ENCODE assay signal across 19 cellular contexts in genomic region chr20:26218301-26218700, GRCh38.
DNase-seq lines count a peak whose midpoint lies in the region; ATAC-seq and TF ChIP-seq lines count a peak whose summit lies in the region.
"Had no signal": no experiment of that assay in that cellular context is flagged by ENCODE, and none has a peak within 500 bp of the region (broad histone marks: within the 10 kb centered on the region; RNA-seq: fewer than 3 reads in every experiment).

No MANE protein-coding gene starts in this region.

- no peak overlapping the region for H3K9ac ChIP-seq in IMR-90 (ENCODE audit: low read depth, low read length)
- H3K9ac ChIP-seq: BLaER1 had no signal

- no peak for TF ChIP-seq CTCF in IMR-90 (conservative IDR thresholded peaks at IDR 0.05; ENCODE audit: low read depth, low read length)
- TF ChIP-seq CTCF in suprapubic skin (IDR thresholded peaks at IDR 0.05), result no peak

- H3K18ac ChIP-seq in IMR-90 (ENCODE audit: low read depth, low read length), result no peak overlapping the region

- no peaks in the 10 kb centered on the region for H3K36me3 Mint-ChIP-seq in activated naive CD4-positive, alpha-beta T cell treated with anti-CD3 and anti-CD28 coated beads for 36 hours (ENCODE audit: low read depth)
- H3K36me3 Mint-ChIP-seq: CD8-positive, alpha-beta memory T cell had no signal

- no peaks in the 10 kb centered on the region for H4K20me1 ChIP-seq in IMR-90 (ENCODE audit: insufficient read depth, low read length)
- H4K20me1 ChIP-seq: BLaER1 had no signal

- intact Hi-C loops in IMR-90 (cut with micrococcal nuclease), result no loop called here
- intact Hi-C loops in activated naive CD4-positive, alpha-beta T cell treated with anti-CD3 and anti-CD28 coated beads for 36 hours (cut with micrococcal nuclease), result no loop called here

- no peak overlapping the region for H3K4me3 ChIP-seq in IMR-90 (ENCODE audit: insufficient read depth, low read depth, low read length)
- H3K4me3 ChIP-seq in suprapubic skin, result no peak overlapping the region
- H3K4me3 ChIP-seq: BLaER1, SK-N-MC had no signal

- H3K27ac Mint-ChIP-seq in activated naive CD4-positive, alpha-beta T cell treated with anti-CD3 and anti-CD28 coated beads for 36 hours, result no peak overlapping the region
- H3K27ac Mint-ChIP-seq: CD8-positive, alpha-beta memory T cell; T-helper 1 cell treated with Interleukin-12 subunit alpha and Interleukin-12 subunit beta and Interleukin-4 antibody, amounts not matched to agents 30 μg/mL and 1 μg/mL, for 36 hours had no signal

- no peak overlapping the region for H3K4me3 Mint-ChIP-seq in activated naive CD4-positive, alpha-beta T cell treated with anti-CD3 and anti-CD28 coated beads for 36 hours
- H3K4me3 Mint-ChIP-seq: CD8-positive, alpha-beta memory T cell; T-helper 1 cell treated with Interleukin-12 subunit alpha and Interleukin-12 subunit beta and Interleukin-4 antibody, amounts not matched to agents 30 μg/mL and 1 μg/mL, for 36 hours had no signal

- peaks cover 3% of the 10 kb centered on the region for H3K9me3 Mint-ChIP-seq in activated naive CD4-positive, alpha-beta T cell treated with anti-CD3 and anti-CD28 coated beads for 36 hours

- H2BK20ac ChIP-seq in IMR-90 (ENCODE audit: low read depth, low read length), result no peak overlapping the region

- no peak for TF ChIP-seq POLR2A in IMR-90 (IDR thresholded peaks at IDR 0.05; ENCODE audit: low read depth, low read length)
- TF ChIP-seq POLR2A in suprapubic skin (IDR thresholded peaks at IDR 0.05), result no peak

- WGBS in IMR-90 (ENCODE audit: extremely low coverage in 2 of 2, insufficient read length in 1 of 2), 2 experiments, result no CpG with 5 or more reads among the region's 3 CpGs
- WGBS in suprapubic skin, result 68% methylated on average over 3 of the region's 3 CpGs

- H2AK9ac ChIP-seq in IMR-90 (replicated peaks; ENCODE audit: low read depth, low read length, poor library complexity), result no peak overlapping the region

- CTCF ChIA-PET in IMR-90 (lab: Yijun Ruan, JAX), result no interaction called here
- CTCF ChIA-PET in activated naive CD4-positive, alpha-beta T cell treated with anti-CD3 and anti-CD28 coated beads for 36 hours (lab: Charles Lee), result no interaction called here

- H4K8ac ChIP-seq in IMR-90 (ENCODE audit: low read depth in 2 of 2, low read length in 2 of 2), result no peak overlapping the region

- no peaks in the 10 kb centered on the region for H3K27me3 ChIP-seq in IMR-90 (ENCODE audit: control insufficient read depth, insufficient read depth, low read length)
- no peaks in the 10 kb centered on the region for H3K27me3 ChIP-seq in suprapubic skin
- H3K27me3 ChIP-seq: BLaER1 had no signal

- no TSS peak for BruUV-seq in IMR-90 (replicated peaks; lab: Mats Ljungman, UMichigan)

- H3K79me1 ChIP-seq in IMR-90 (ENCODE audit: low read depth in 1 of 2, low read length in 2 of 2), result no peaks in the 10 kb centered on the region

- no peak overlapping the region for H3K56ac ChIP-seq in IMR-90 (ENCODE audit: extremely low read depth, insufficient read depth, low read length)

- TF ChIP-seq RAD21 in IMR-90 (IDR thresholded peaks at IDR 0.05; ENCODE audit: low read length), result no peak

- ATAC-seq in IMR-90 (ENCODE audit: low read depth) (no peak), HG03571 (IDR thresholded peaks at IDR 0.05; ENCODE audit: unreplicated experiment) (no peak)

- H3K27me3 Mint-ChIP-seq in activated naive CD4-positive, alpha-beta T cell treated with anti-CD3 and anti-CD28 coated beads for 36 hours (ENCODE audit: low read depth), result no peaks in the 10 kb centered on the region
- H3K27me3 Mint-ChIP-seq: CD8-positive, alpha-beta memory T cell had no signal

- no peaks in the 10 kb centered on the region for H3K9me3 ChIP-seq in IMR-90 (ENCODE audit: control insufficient read depth, insufficient read depth, low read length)
- no peaks in the 10 kb centered on the region for H3K9me3 ChIP-seq in suprapubic skin
- H3K9me3 ChIP-seq: BLaER1 had no signal

- no peaks in the 10 kb centered on the region for H3K36me3 ChIP-seq in IMR-90 (ENCODE audit: control insufficient read depth, insufficient read depth, low read length)
- no peaks in the 10 kb centered on the region for H3K36me3 ChIP-seq in suprapubic skin
- H3K36me3 ChIP-seq: BLaER1 had no signal

- H2AFZ ChIP-seq in IMR-90 (replicated peaks; ENCODE audit: low read length, poor library complexity), result no peak overlapping the region

- DNase-seq in ELR (ENCODE audit: low read depth), result peak; percentile 36
- DNase-seq in IMR-90, result peak; percentile 5
- DNase-seq in dedifferentiated amniotic fluid mesenchymal stem cell (ENCODE audit: extremely low spot score), result peak; percentile 22
- no peak for DNase-seq in activated naive CD4-positive, alpha-beta T cell treated with anti-CD3 and anti-CD28 coated beads for 36 hours
- DNase-seq in stimulated activated CD4-positive, alpha-beta T cell treated with anti-CD3 and anti-CD28 coated beads, Interleukin-4, amount 100 ng/mL, for 1 hour, result no peak
- no peak for DNase-seq in suprapubic skin (ENCODE audit: low spot score in 2 of 2)
- DNase-seq: CD8-positive, alpha-beta memory T cell; DMS79 treated with DMSO at 0.1 percent for 48 hours; GF-D8; KBM-7; NCI-H1048; NCI-H146; NCI-H2107; NCI-H2227 treated with DMSO at 0.1 percent for 48 hours; NCI-H524 had no signal

- no peaks in the 10 kb centered on the region for H3K9me1 ChIP-seq in IMR-90 (ENCODE audit: insufficient read depth, low read length)

- H4K5ac ChIP-seq in IMR-90 (ENCODE audit: low read depth, low read length), result no peak overlapping the region

- peaks cover 5% of the 10 kb centered on the region for H3K4me1 Mint-ChIP-seq in activated naive CD4-positive, alpha-beta T cell treated with anti-CD3 and anti-CD28 coated beads for 36 hours (ENCODE audit: low read depth)
- H3K4me1 Mint-ChIP-seq: CD8-positive, alpha-beta memory T cell had no signal

- no peak overlapping the region for H2BK120ac ChIP-seq in IMR-90 (ENCODE audit: low read depth, low read length)

- H2BK5ac ChIP-seq in IMR-90 (ENCODE audit: low read depth, low read length, poor library complexity, severe bottlenecking), result no peak overlapping the region

- no peak overlapping the region for H3K27ac ChIP-seq in IMR-90 (ENCODE audit: insufficient read depth, low read length)
- no peak overlapping the region for H3K27ac ChIP-seq in suprapubic skin
- H3K27ac ChIP-seq: BLaER1, SK-N-MC had no signal

- dilution Hi-C loops in IMR-90 (cut with HindIII; ENCODE audit: low sequenced_read_pairs, unreplicated experiment), result no loop called here

- H3K4ac ChIP-seq in IMR-90 (ENCODE audit: low read depth, low read length), result no peak overlapping the region

- no peak for TF ChIP-seq EP300 in suprapubic skin (IDR thresholded peaks at IDR 0.05)

- H2AK5ac ChIP-seq in IMR-90 (ENCODE audit: low read depth, low read length), result no peak overlapping the region

- H3K23ac ChIP-seq in IMR-90 (ENCODE audit: low read depth, low read length), result no peak overlapping the region

- no peak overlapping the region for H3K4me2 ChIP-seq in IMR-90 (ENCODE audit: low read depth, low read length)
- H3K4me2 ChIP-seq: BLaER1 had no signal

- H3K4me1 ChIP-seq in IMR-90 (ENCODE audit: control insufficient read depth, insufficient read depth, low read length) (no peaks in the 10 kb centered on the region), suprapubic skin (no peaks in the 10 kb centered on the region)
- H3K4me1 ChIP-seq: BLaER1 had no signal

- no peak overlapping the region for H4K91ac ChIP-seq in IMR-90 (ENCODE audit: insufficient read depth, low read depth, low read length)

- in situ Hi-C loops in IMR-90 (cut with MboI; ENCODE audit: low sequenced_read_pairs), result no loop called here

- POLR2A ChIA-PET in IMR-90 (lab: Charles Lee; ENCODE audit: unreplicated experiment), result no interaction called here

- no peak overlapping the region for H3K14ac ChIP-seq in IMR-90 (replicated peaks; ENCODE audit: low read depth, low read length)

- no peak overlapping the region for H2BK15ac ChIP-seq in IMR-90 (ENCODE audit: low read depth, low read length)

TF ChIP-seq in IMR-90, 13 proteins besides CTCF, POLR2A, EP300 and RAD21:
- no peak for TF ChIP-seq BHLHE40 (IDR thresholded peaks at IDR 0.05; ENCODE audit: low read depth, low read length)
- no peak for TF ChIP-seq FOS (IDR thresholded peaks at IDR 0.05; ENCODE audit: low read depth, low read length)
- TF ChIP-seq RCOR1 (IDR thresholded peaks at IDR 0.05; ENCODE audit: insufficient replicate concordance, low read length), result no peak
- no peak for TF ChIP-seq NFE2L2 (IDR thresholded peaks at IDR 0.05; ENCODE audit: low read depth, low read length)
- TF ChIP-seq, protein P1, sequence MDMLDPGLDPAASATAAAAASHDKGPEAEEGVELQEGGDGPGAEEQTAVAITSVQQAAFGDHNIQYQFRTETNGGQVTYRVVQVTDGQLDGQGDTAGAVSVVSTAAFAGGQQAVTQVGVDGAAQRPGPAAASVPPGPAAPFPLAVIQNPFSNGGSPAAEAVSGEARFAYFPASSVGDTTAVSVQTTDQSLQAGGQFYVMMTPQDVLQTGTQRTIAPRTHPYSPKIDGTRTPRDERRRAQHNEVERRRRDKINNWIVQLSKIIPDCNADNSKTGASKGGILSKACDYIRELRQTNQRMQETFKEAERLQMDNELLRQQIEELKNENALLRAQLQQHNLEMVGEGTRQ (IDR thresholded peaks at IDR 0.05; ENCODE audit: low read depth, low read length), result no peak
- no peak for TF ChIP-seq CEBPB (IDR thresholded peaks at IDR 0.05; ENCODE audit: low read depth, low read length)
- no peak for TF ChIP-seq MXI1 (IDR thresholded peaks at IDR 0.05; ENCODE audit: borderline replicate concordance, low read depth, low read length)

Comparison
In these comparisons a context has a peak if more than half of its experiments do, and no peak if none do; other contexts are left out.
1. DNase-seq: peak in ELR (single experiment), IMR-90 (single experiment) and dedifferentiated amniotic fluid mesenchymal stem cell (single experiment); none in activated naive CD4-positive, alpha-beta T cell treated with anti-CD3 and anti-CD28 coated beads for 36 hours (single experiment), stimulated activated CD4-positive, alpha-beta T cell treated with anti-CD3 and anti-CD28 coated beads, Interleukin-4, amount 100 ng/mL, for 1 hour (single experiment) and suprapubic skin (0 of 2).